In the genomic region with DNA sequence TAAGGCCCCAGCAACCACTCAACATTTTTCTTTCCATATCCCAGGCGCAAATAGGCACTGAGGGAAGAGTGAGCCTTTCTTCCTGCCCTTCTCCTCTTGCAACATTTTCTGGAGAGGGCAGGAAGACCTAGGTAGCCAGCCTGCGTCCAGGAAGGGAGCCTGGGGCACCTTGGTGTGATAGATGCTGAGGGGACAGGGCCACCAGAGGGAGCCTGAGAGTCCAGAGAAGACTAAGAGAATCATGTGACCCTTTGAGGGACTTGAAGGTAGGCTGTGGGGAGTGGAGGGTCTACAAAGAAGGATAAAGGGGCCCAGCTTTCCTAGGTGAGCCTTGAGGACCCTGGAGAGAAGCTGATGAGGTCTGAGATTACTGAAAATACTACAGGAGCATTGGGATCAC, we compare ENCODE assay signal across 12 cellular contexts.
DNase-seq lines count a peak whose midpoint lies in the region; ATAC-seq, FAIRE-seq and TF ChIP-seq lines count a peak whose summit lies in the region.
"Had no signal": no experiment of that assay in that cellular context is flagged by ENCODE, and none has a peak within 500 bp of the region (broad histone marks: within the 10 kb centered on the region; RNA-seq: fewer than 3 reads in every experiment).

No MANE protein-coding gene starts in this region.

- ATAC-seq in WTC11: no peak
- no peak for ATAC-seq in HG02642 (IDR thresholded peaks at IDR 0.05; ENCODE audit: poor library complexity, unreplicated experiment)
- ATAC-seq in GM21717 (IDR thresholded peaks at IDR 0.05; ENCODE audit: unreplicated experiment): no peak

- in situ Hi-C loops in GM13977 (cut with MboI; ENCODE audit: low pct_unique_long_range_greater_than_20kb, low sequenced_read_pairs, unreplicated experiment): no loop called here

- no peak overlapping the region for H3K27ac ChIP-seq in kidney (ENCODE audit: low read depth in 2 of 2, low read length in 2 of 2)
- H3K27ac ChIP-seq: dorsolateral prefrontal cortex had no signal

- no peaks in the 10 kb centered on the region for H3K36me3 ChIP-seq in kidney (ENCODE audit: control insufficient read depth in 1 of 2, insufficient read depth in 2 of 2, low read length in 2 of 2)

- FAIRE-seq in D721Med (lab: Jason Lieb, UNC) (no peak), kidney (lab: Jason Lieb, UNC) (no peak)

- H3K27ac Mint-ChIP-seq in activated T-helper 1 cell treated with anti-CD3 and anti-CD28 coated beads, Interleukin-12 subunit alpha, Interleukin-12 subunit beta, Interleukin-2, Interleukin-4 antibody, amounts not matched to agents 30 ng/mL and 10 ng/mL and 1 ng/mL, durations not matched to agents 14 hours and 24 hours and 36 hours: no peak overlapping the region
- H3K27ac Mint-ChIP-seq in WTC11: no peak overlapping the region
- H3K27ac Mint-ChIP-seq: nephron; T-helper 1 cell treated with Interleukin-12 subunit alpha and Interleukin-12 subunit beta and Interleukin-4 antibody, amounts not matched to agents 30 μg/mL and 1 μg/mL, for 36 hours had no signal

- no peaks in the 10 kb centered on the region for H3K27me3 Mint-ChIP-seq in activated T-helper 1 cell treated with anti-CD3 and anti-CD28 coated beads, Interleukin-12 subunit alpha, Interleukin-12 subunit beta, Interleukin-2, Interleukin-4 antibody, amounts not matched to agents 30 ng/mL and 10 ng/mL and 1 ng/mL, durations not matched to agents 14 hours and 24 hours and 36 hours (ENCODE audit: insufficient read depth)
- no peaks in the 10 kb centered on the region for H3K27me3 Mint-ChIP-seq in WTC11 (ENCODE audit: low read depth)

- H3K36me3 Mint-ChIP-seq in activated T-helper 1 cell treated with anti-CD3 and anti-CD28 coated beads, Interleukin-12 subunit alpha, Interleukin-12 subunit beta, Interleukin-2, Interleukin-4 antibody, amounts not matched to agents 30 ng/mL and 10 ng/mL and 1 ng/mL, durations not matched to agents 14 hours and 24 hours and 36 hours (ENCODE audit: low read depth): no peaks in the 10 kb centered on the region
- H3K36me3 Mint-ChIP-seq in WTC11: peaks cover 64% of the 10 kb centered on the region

- H3K4me1 ChIP-seq in kidney (ENCODE audit: control insufficient read depth in 1 of 2, insufficient read depth in 1 of 2, low read depth in 1 of 2, low read length in 2 of 2): no peaks in the 10 kb centered on the region

- H3K9me3 ChIP-seq in kidney (ENCODE audit: control insufficient read depth in 1 of 2, low read length in 2 of 2): no peaks in the 10 kb centered on the region

- DNase-seq in D721Med (ENCODE audit: insufficient read length, low spot score) (no peak), GM13977 (ENCODE audit: low spot score) (no peak), OCI-M1 (lab: John Stamatoyannopoulos, UW) (peak; percentile 49), kidney (no peak), WTC11 (ENCODE audit: low spot score) (no peak)
- DNase-seq in activated T-helper 1 cell treated with anti-CD3 and anti-CD28 coated beads, Interleukin-12 subunit alpha, Interleukin-12 subunit beta, Interleukin-2, Interleukin-4 antibody, amounts not matched to agents 30 ng/mL and 10 ng/mL and 1 ng/mL, durations not matched to agents 14 hours and 24 hours and 36 hours (ENCODE audit: low spot score): no peak
- DNase-seq: dorsolateral prefrontal cortex, NCI-H187 treated with DMSO at 0.1 percent for 48 hours had no signal

- POLR2A ChIA-PET in WTC11 (lab: Charles Lee): no interaction called here

- peak; percentile 2 for TF ChIP-seq CTCF in D721Med (IDR thresholded peaks at IDR 0.05; ENCODE audit: insufficient read depth, missing control alignments)
- peak; percentile 46 for TF ChIP-seq CTCF in GM13977 (IDR thresholded peaks at IDR 0.05; ENCODE audit: extremely low read depth, insufficient read depth, missing control alignments)
- peak; percentile 14 for TF ChIP-seq CTCF in kidney (IDR thresholded peaks at IDR 0.05; ENCODE audit: borderline replicate concordance, extremely low read depth, insufficient read depth)
- no peak for TF ChIP-seq CTCF in WTC11 (IDR thresholded peaks at IDR 0.05)

- CTCF ChIA-PET in WTC11 (lab: Charles Lee): no interaction called here

- H3K4me1 Mint-ChIP-seq in activated T-helper 1 cell treated with anti-CD3 and anti-CD28 coated beads, Interleukin-12 subunit alpha, Interleukin-12 subunit beta, Interleukin-2, Interleukin-4 antibody, amounts not matched to agents 30 ng/mL and 10 ng/mL and 1 ng/mL, durations not matched to agents 14 hours and 24 hours and 36 hours (ENCODE audit: low read depth): no peaks in the 10 kb centered on the region
- no peaks in the 10 kb centered on the region for H3K4me1 Mint-ChIP-seq in WTC11

- H3K4me3 Mint-ChIP-seq in activated T-helper 1 cell treated with anti-CD3 and anti-CD28 coated beads, Interleukin-12 subunit alpha, Interleukin-12 subunit beta, Interleukin-2, Interleukin-4 antibody, amounts not matched to agents 30 ng/mL and 10 ng/mL and 1 ng/mL, durations not matched to agents 14 hours and 24 hours and 36 hours: no peak overlapping the region
- no peak overlapping the region for H3K4me3 Mint-ChIP-seq in WTC11
- H3K4me3 Mint-ChIP-seq: nephron; T-helper 1 cell treated with Interleukin-12 subunit alpha and Interleukin-12 subunit beta and Interleukin-4 antibody, amounts not matched to agents 30 μg/mL and 1 μg/mL, for 36 hours had no signal

- intact Hi-C loops in kidney (cut with DNase I): no loop called here
- intact Hi-C loops in activated T-helper 1 cell treated with anti-CD3 and anti-CD28 coated beads, Interleukin-12 subunit alpha, Interleukin-12 subunit beta, Interleukin-2, Interleukin-4 antibody, amounts not matched to agents 30 ng/mL and 10 ng/mL and 1 ng/mL, durations not matched to agents 14 hours and 24 hours and 36 hours (cut with micrococcal nuclease): no loop called here

- peaks cover 3% of the 10 kb centered on the region for H3K9me3 Mint-ChIP-seq in activated T-helper 1 cell treated with anti-CD3 and anti-CD28 coated beads, Interleukin-12 subunit alpha, Interleukin-12 subunit beta, Interleukin-2, Interleukin-4 antibody, amounts not matched to agents 30 ng/mL and 10 ng/mL and 1 ng/mL, durations not matched to agents 14 hours and 24 hours and 36 hours
- H3K9me3 Mint-ChIP-seq in WTC11: peaks cover 72% of the 10 kb centered on the region
- H3K9me3 Mint-ChIP-seq: nephron had no signal

- no peak overlapping the region for H3K9ac ChIP-seq in kidney (ENCODE audit: low read length in 2 of 2)

- no peak overlapping the region for H3K4me3 ChIP-seq in kidney (ENCODE audit: low read length in 2 of 2)
- H3K4me3 ChIP-seq: dorsolateral prefrontal cortex had no signal

TF ChIP-seq in WTC11, 78 proteins besides CTCF, POLR2A, EP300 and RAD21 (continues in another document):
- TF ChIP-seq NFATC4 (CRISPR knock-in tag; IDR thresholded peaks at IDR 0.05): no peak
- TF ChIP-seq FOXJ3 (CRISPR knock-in tag; IDR thresholded peaks at IDR 0.05; ENCODE audit: borderline replicate concordance): no peak
- no peak for TF ChIP-seq ZBTB21 (CRISPR knock-in tag; IDR thresholded peaks at IDR 0.05; ENCODE audit: borderline replicate concordance)
- TF ChIP-seq TCF7 (CRISPR knock-in tag; IDR thresholded peaks at IDR 0.05; ENCODE audit: low read depth): no peak
- TF ChIP-seq GRHL2 (CRISPR knock-in tag; IDR thresholded peaks at IDR 0.05; ENCODE audit: insufficient replicate concordance, severe bottlenecking): no peak
- TF ChIP-seq ZNF263 (CRISPR knock-in tag; IDR thresholded peaks at IDR 0.05; ENCODE audit: low read depth): no peak
- TF ChIP-seq KAT7 (CRISPR knock-in tag; IDR thresholded peaks at IDR 0.05; ENCODE audit: borderline replicate concordance): no peak
- TF ChIP-seq, protein P1, sequence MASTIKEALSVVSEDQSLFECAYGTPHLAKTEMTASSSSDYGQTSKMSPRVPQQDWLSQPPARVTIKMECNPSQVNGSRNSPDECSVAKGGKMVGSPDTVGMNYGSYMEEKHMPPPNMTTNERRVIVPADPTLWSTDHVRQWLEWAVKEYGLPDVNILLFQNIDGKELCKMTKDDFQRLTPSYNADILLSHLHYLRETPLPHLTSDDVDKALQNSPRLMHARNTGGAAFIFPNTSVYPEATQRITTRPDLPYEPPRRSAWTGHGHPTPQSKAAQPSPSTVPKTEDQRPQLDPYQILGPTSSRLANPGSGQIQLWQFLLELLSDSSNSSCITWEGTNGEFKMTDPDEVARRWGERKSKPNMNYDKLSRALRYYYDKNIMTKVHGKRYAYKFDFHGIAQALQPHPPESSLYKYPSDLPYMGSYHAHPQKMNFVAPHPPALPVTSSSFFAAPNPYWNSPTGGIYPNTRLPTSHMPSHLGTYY (CRISPR knock-in tag; IDR thresholded peaks at IDR 0.05): no peak
- TF ChIP-seq, protein P2, sequence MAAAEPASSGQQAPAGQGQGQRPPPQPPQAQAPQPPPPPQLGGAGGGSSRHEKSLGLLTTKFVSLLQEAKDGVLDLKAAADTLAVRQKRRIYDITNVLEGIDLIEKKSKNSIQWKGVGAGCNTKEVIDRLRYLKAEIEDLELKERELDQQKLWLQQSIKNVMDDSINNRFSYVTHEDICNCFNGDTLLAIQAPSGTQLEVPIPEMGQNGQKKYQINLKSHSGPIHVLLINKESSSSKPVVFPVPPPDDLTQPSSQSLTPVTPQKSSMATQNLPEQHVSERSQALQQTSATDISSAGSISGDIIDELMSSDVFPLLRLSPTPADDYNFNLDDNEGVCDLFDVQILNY (CRISPR knock-in tag; IDR thresholded peaks at IDR 0.05): no peak
